9 cellular contexts compared by ENCODE assay signal in genomic region chr12:57840701-57841100, GRCh38. TPM values are rescaled to one million over a fixed set of nuclear protein-coding genes. Genes with fewer than 3 reads are reported as not detected.
A peak's percentile ranks its signal among the peaks of the same experiment; 100 is the strongest.
DNase-seq lines count a peak whose midpoint lies in the region; ATAC-seq and TF ChIP-seq lines count a peak whose summit lies in the region.
"Had no signal": no experiment of that assay in that cellular context is flagged by ENCODE, and none has a peak within 500 bp of the region (broad histone marks: within the 10 kb centered on the region; RNA-seq: fewer than 3 reads in every experiment).

No MANE protein-coding gene starts in this region.

- peak overlapping the region; percentile 79 for H3K27ac Mint-ChIP-seq in activated T-cell treated with anti-CD3 and anti-CD28 coated beads, Interleukin-2, amount 50 U/mL, for 72 hours

- WGBS in thyroid gland, 2 donors: 11 to 17% methylated on average over 3 of the region's 3 CpGs

- peak overlapping the region in 1 of 2 donors; percentile 25 for H3K4me3 Mint-ChIP-seq in activated T-cell treated with anti-CD3 and anti-CD28 coated beads, Interleukin-2, amount 50 U/mL, for 72 hours

- H3K27ac ChIP-seq in thyroid gland: peak overlapping the region in 1 of 3 donors; percentile 67

- TF ChIP-seq CTCF in fibroblast of the aortic adventitia (IDR thresholded peaks at IDR 0.05; ENCODE audit: insufficient read depth, low read length): no peak
- TF ChIP-seq CTCF in thyroid gland (IDR thresholded peaks at IDR 0.05): no peak

- H3K4me3 ChIP-seq in fibroblast of the aortic adventitia (ENCODE audit: low read depth, low read length) (peak overlapping the region; percentile 35), thyroid gland (replicated peaks in 1 of 3) (no peak overlapping the region)

- peaks cover 0 to 1% of the 10 kb centered on the region in 2 donors for H3K36me3 Mint-ChIP-seq in activated T-cell treated with anti-CD3 and anti-CD28 coated beads, Interleukin-2, amount 50 U/mL, for 72 hours (ENCODE audit: insufficient read depth in 2 of 2)

- H3K4me1 ChIP-seq in thyroid gland: peaks cover 87 to 90% of the 10 kb centered on the region in 2 donors

- intact Hi-C loops in thyroid gland (cut with DNase I): no loop called here

- no peaks in the 10 kb centered on the region for H3K27me3 Mint-ChIP-seq in activated T-cell treated with anti-CD3 and anti-CD28 coated beads, Interleukin-2, amount 50 U/mL, for 72 hours (ENCODE audit: low read depth)

- no peak for DNase-seq in activated T-cell treated with anti-CD3 and anti-CD28 coated beads, Interleukin-2, amount 50 U/mL, for 72 hours
- DNase-seq in activated T-cell treated with anti-CD3 and anti-CD28 coated beads, Interleukin-2, amount 50 U/mL, for 1 hour: no peak
- DNase-seq in fibroblast of the aortic adventitia (ENCODE audit: low read depth) (peak; percentile 65), thyroid gland (peak; percentile 77), mucosa of gallbladder (ENCODE audit: low spot score) (no peak), AG20443 (ENCODE audit: low spot score) (no peak)
- DNase-seq: activated T-cell treated with anti-CD3 and anti-CD28 coated beads for 4 hours had no signal

- no peaks in the 10 kb centered on the region for H3K9me3 Mint-ChIP-seq in activated T-cell treated with anti-CD3 and anti-CD28 coated beads, Interleukin-2, amount 50 U/mL, for 72 hours

- no peaks in the 10 kb centered on the region for H3K36me3 ChIP-seq in thyroid gland

- TF ChIP-seq POLR2A in thyroid gland (IDR thresholded peaks at IDR 0.05): no peak

- no peak for ATAC-seq in activated T-cell treated with anti-CD3 and anti-CD28 coated beads, Interleukin-2, amount 50 U/mL, for 72 hours (replicated peaks in 1 of 2)
- ATAC-seq in SK-N-SH treated with all-trans-retinoic acid at 6 μM for 48 hours: peak; percentile 26
- no peak for ATAC-seq in HG03565 (IDR thresholded peaks at IDR 0.05; ENCODE audit: unreplicated experiment)

- peaks cover 90% of the 10 kb centered on the region for H3K4me1 Mint-ChIP-seq in activated T-cell treated with anti-CD3 and anti-CD28 coated beads, Interleukin-2, amount 50 U/mL, for 72 hours (ENCODE audit: low read depth)

- H3K9me3 ChIP-seq in thyroid gland: no peaks in the 10 kb centered on the region

- no peaks in the 10 kb centered on the region for H3K27me3 ChIP-seq in thyroid gland

TF ChIP-seq in SK-N-SH treated with all-trans-retinoic acid at 6 μM for 48 hours, 23 proteins besides CTCF, POLR2A, EP300 and RAD21:
- TF ChIP-seq BACH2 (CRISPR knock-in tag; IDR thresholded peaks at IDR 0.05; ENCODE audit: borderline replicate concordance) (no peak), ESRRG (CRISPR knock-in tag; IDR thresholded peaks at IDR 0.05) (no peak), ISL1 (CRISPR knock-in tag; IDR thresholded peaks at IDR 0.05) (no peak), ZFP30 (CRISPR knock-in tag; IDR thresholded peaks at IDR 0.05) (no peak), CSRNP3 (CRISPR knock-in tag; IDR thresholded peaks at IDR 0.05) (no peak), ARNTL (CRISPR knock-in tag; IDR thresholded peaks at IDR 0.05; ENCODE audit: borderline replicate concordance, low read depth) (no peak), CREB5 (CRISPR knock-in tag; IDR thresholded peaks at IDR 0.05; ENCODE audit: low read depth) (no peak), RARB (CRISPR knock-in tag; IDR thresholded peaks at IDR 0.05) (no peak), PPARA (CRISPR knock-in tag; IDR thresholded peaks at IDR 0.05; ENCODE audit: borderline replicate concordance) (no peak), PATZ1 (CRISPR knock-in tag; IDR thresholded peaks at IDR 0.05; ENCODE audit: borderline replicate concordance) (no peak), SNAI2 (CRISPR knock-in tag; IDR thresholded peaks at IDR 0.05) (no peak), TSHZ2 (CRISPR knock-in tag; IDR thresholded peaks at IDR 0.05) (no peak), GLIS3 (CRISPR knock-in tag; IDR thresholded peaks at IDR 0.05) (no peak), OSR1 (CRISPR knock-in tag; IDR thresholded peaks at IDR 0.05) (no peak), TCF4 (CRISPR knock-in tag; IDR thresholded peaks at IDR 0.05; ENCODE audit: borderline replicate concordance) (no peak; the same call in 1 of the 2 replicates), TOX (CRISPR knock-in tag; IDR thresholded peaks at IDR 0.05; ENCODE audit: borderline replicate concordance) (no peak)

RNA-seq across cellular contexts. Expression of gene CTDSP2, which starts 5.8 kb away (rescaled TPM):
- total RNA-seq in activated T-cell treated with anti-CD3 and anti-CD28 coated beads, Interleukin-2, amount 50 U/mL, for 72 hours: 100 to 1,000 TPM; 108 to 109 TPM
- total RNA-seq in fibroblast of the aortic adventitia (ENCODE audit: low replicate concordance) (90.7 and 128 TPM in 2 replicates), thyroid gland (100 to 1,000 TPM in 3 of 4 donors, 10 to 100 TPM in 1; 91.5 to 190 (median 138) TPM), mucosa of gallbladder (150 TPM)

RNA-seq across cellular contexts. Expression of gene AVIL, which starts 22.2 kb away (rescaled TPM):
- total RNA-seq in activated T-cell treated with anti-CD3 and anti-CD28 coated beads, Interleukin-2, amount 50 U/mL, for 72 hours: 1 to 10 TPM; 4.8 to 5.5 TPM
- 2.5 and 3.5 TPM in 2 replicates for total RNA-seq in fibroblast of the aortic adventitia (ENCODE audit: low replicate concordance)
- 10 to 100 TPM in 1 of 4 donors, 1 to 10 TPM in 3; 5.1 to 15.7 (median 7.8) TPM for total RNA-seq in thyroid gland
- 12.0 TPM for total RNA-seq in mucosa of gallbladder

RNA-seq across cellular contexts. Expression of gene TSFM, which starts 58.1 kb away (rescaled TPM):
- 10 to 100 TPM; 30.4 to 30.9 TPM for total RNA-seq in activated T-cell treated with anti-CD3 and anti-CD28 coated beads, Interleukin-2, amount 50 U/mL, for 72 hours
- total RNA-seq in fibroblast of the aortic adventitia (ENCODE audit: low replicate concordance) (16.2 and 19.9 TPM in 2 replicates), thyroid gland (10 to 100 TPM; 19.4 to 32.0 (median 25.5) TPM), mucosa of gallbladder (29.3 TPM)

Comparison
In these comparisons a context has a peak if more than half of its experiments do, and no peak if none do; other contexts are left out.
1. DNase-seq: peak in fibroblast of the aortic adventitia (single experiment) and thyroid gland (2 of 2); none in activated T-cell treated with anti-CD3 and anti-CD28 coated beads, Interleukin-2, amount 50 U/mL, for 72 hours (0 of 2), activated T-cell treated with anti-CD3 and anti-CD28 coated beads, Interleukin-2, amount 50 U/mL, for 1 hour (single experiment), mucosa of gallbladder (single experiment) and AG20443 (single experiment).